Comparison of ENCODE assay signal across 24 cellular contexts in genomic region chr5:14252793-14253192, GRCh38.
"Had no signal": no experiment of that assay in that cellular context is flagged by ENCODE, and none has a peak within 500 bp of the region (broad histone marks: within the 10 kb centered on the region; RNA-seq: fewer than 3 reads in every experiment).

No MANE protein-coding gene starts in this region.

- H3K27me3 Mint-ChIP-seq: naive B cell had no signal

- ATAC-seq: activated CD8-positive, alpha-beta T cell treated with anti-CD3 and anti-CD28 coated beads, Interleukin-2, amount 10 ng/mL, durations not matched to agents 7 days and 5 days; body of pancreas; left lung; psoas muscle; right lobe of liver had no signal

- H3K27ac ChIP-seq: body of pancreas, coronary artery, esophagus squamous epithelium, left lung, psoas muscle, right lobe of liver, thyroid gland, WERI-Rb-1 had no signal

- H3K4me3 Mint-ChIP-seq: activated CD8-positive, alpha-beta T cell treated with anti-CD3 and anti-CD28 coated beads, Interleukin-2, amount 10 ng/mL, durations not matched to agents 7 days and 5 days; activated naive CD8-positive, alpha-beta T cell treated with anti-CD3 and anti-CD28 coated beads for 36 hours; activated T-cell treated with anti-CD3 and anti-CD28 coated beads, Interleukin-2, amount 50 U/mL, for 72 hours had no signal

- H3K4me1 ChIP-seq: right lobe of liver had no signal

- FAIRE-seq: endothelial cell of umbilical vein, kidney had no signal

- H3K36me3 ChIP-seq: esophagus squamous epithelium, left lung, right lobe of liver, thyroid gland, uterus, WERI-Rb-1 had no signal

- H3K27ac Mint-ChIP-seq: activated CD8-positive, alpha-beta T cell treated with anti-CD3 and anti-CD28 coated beads, Interleukin-2, amount 10 ng/mL, durations not matched to agents 7 days and 5 days; activated naive CD8-positive, alpha-beta T cell treated with anti-CD3 and anti-CD28 coated beads for 36 hours; activated T-cell treated with anti-CD3 and anti-CD28 coated beads, Interleukin-2, amount 50 U/mL, for 72 hours had no signal

- H3K27me3 ChIP-seq: body of pancreas, esophagus squamous epithelium, left lung, right lobe of liver, thyroid gland, uterus had no signal

- DNase-seq: activated CD4-positive, alpha-beta T cell treated with anti-CD3 and anti-CD28 coated beads for 4 hours; activated CD8-positive, alpha-beta memory T cell treated with anti-CD3 and anti-CD28 coated beads, Interleukin-2, amount 50 U/mL, for 48 hours; activated CD8-positive, alpha-beta T cell treated with anti-CD3 and anti-CD28 coated beads, Interleukin-2, amount 10 ng/mL, durations not matched to agents 7 days and 5 days; activated gamma-delta T cell; activated naive CD8-positive, alpha-beta T cell treated with anti-CD3 and anti-CD28 coated beads for 36 hours; activated T-cell treated with anti-CD3 and anti-CD28 coated beads, Interleukin-2, amount 50 U/mL, for 72 hours; amygdala; body of pancreas; central memory CD4-positive, alpha-beta T cell; effector CD4-positive, alpha-beta T cell; esophagus squamous epithelium; hippocampal formation; kidney; left lung; naive B cell; occipital lobe; psoas muscle; right lobe of liver; T-helper 1 cell; thyroid gland; uterus; WERI-Rb-1 had no signal

- H3K9me3 ChIP-seq: body of pancreas, right lobe of liver, thyroid gland, uterus had no signal

- H3K4me3 ChIP-seq: body of pancreas, coronary artery, esophagus squamous epithelium, left lung, psoas muscle, right lobe of liver, thyroid gland, uterus had no signal
